ENCODE assay signal across 1 cellular context in genomic region chr11:72570893-72571741, GRCh38.
TF ChIP-seq lines count a peak whose summit lies in the region.

No MANE protein-coding gene starts in this region.

TF ChIP-seq in IMR-90, 13 proteins besides CTCF, POLR2A, EP300 and RAD21 (continued from another document):
- TF ChIP-seq USF2 (IDR thresholded peaks at IDR 0.05; ENCODE audit: low read depth, low read length) (no peak), MAZ (IDR thresholded peaks at IDR 0.05; ENCODE audit: borderline replicate concordance, low read depth, low read length) (no peak)
TF ChIP-seq in IMR-90: peak in this region for 0.
